In genomic region chr11:4190519-4190918, GRCh38 we compare ENCODE assay signal across 23 cellular contexts.
"Had no signal": no experiment of that assay in that cellular context is flagged by ENCODE, and none has a peak within 500 bp of the region (broad histone marks: within the 10 kb centered on the region; RNA-seq: fewer than 3 reads in every experiment).

No MANE protein-coding gene starts in this region.

- DNase-seq: activated B cell treated with CpG ODN at 0.5 μM for 24 hours; activated CD4-positive, alpha-beta memory T cell treated with anti-CD3 and anti-CD28 coated beads for 36 hours; activated CD4-positive, alpha-beta T cell treated with anti-CD3 and anti-CD28 coated beads for 4 hours; activated CD4-positive, alpha-beta T cell treated with anti-CD3 and anti-CD28 coated beads, Interleukin-2, amount 50 U/mL, for 1 hour; activated CD4-positive, CD25-positive, alpha-beta regulatory T cell treated with anti-CD3 and anti-CD28 coated beads, Interleukin-2, amount 50 U/mL, for 72 hours; activated CD8-positive, alpha-beta memory T cell treated with anti-CD3 and anti-CD28 coated beads, Interleukin-2, amount 50 U/mL, for 4 hours; activated gamma-delta T cell treated with Interleukin-2 at 50 U/mL for 16 hours; activated naive CD4-positive, alpha-beta T cell treated with anti-CD3 and anti-CD28 coated beads for 36 hours; activated T-cell treated with anti-CD3 and anti-CD28 coated beads for 4 hours; activated T-cell treated with anti-CD3 and anti-CD28 coated beads, Interleukin-2, amount 50 U/mL, for 4 hours; adrenal gland; central memory CD4-positive, alpha-beta T cell; MM.1S; MV-4-11; NCI-H1436 treated with DMSO at 0.1 percent for 48 hours; NCI-H1694 treated with DMSO at 0.1 percent for 48 hours; NCI-H2029; NCI-H345; NCI-H524 treated with DMSO at 0.1 percent for 48 hours; SW 1271 had no signal

- H3K27me3 ChIP-seq: adrenal gland had no signal

- H3K9ac ChIP-seq: KMS-11 had no signal

- H3K27ac ChIP-seq: adrenal gland, KMS-11 had no signal

- ATAC-seq: activated naive CD4-positive, alpha-beta T cell treated with anti-CD3 and anti-CD28 coated beads, Interleukin-2, amount 50 U/mL, for 72 hours; activated T-cell treated with anti-CD3 and anti-CD28 coated beads, Interleukin-2, amount 50 U/mL, for 4 hours; Panc1 had no signal

- H3K36me3 ChIP-seq: adrenal gland had no signal

- H3K4me3 ChIP-seq: adrenal gland had no signal

- H3K9me3 ChIP-seq: adrenal gland had no signal
